In the genomic region with DNA sequence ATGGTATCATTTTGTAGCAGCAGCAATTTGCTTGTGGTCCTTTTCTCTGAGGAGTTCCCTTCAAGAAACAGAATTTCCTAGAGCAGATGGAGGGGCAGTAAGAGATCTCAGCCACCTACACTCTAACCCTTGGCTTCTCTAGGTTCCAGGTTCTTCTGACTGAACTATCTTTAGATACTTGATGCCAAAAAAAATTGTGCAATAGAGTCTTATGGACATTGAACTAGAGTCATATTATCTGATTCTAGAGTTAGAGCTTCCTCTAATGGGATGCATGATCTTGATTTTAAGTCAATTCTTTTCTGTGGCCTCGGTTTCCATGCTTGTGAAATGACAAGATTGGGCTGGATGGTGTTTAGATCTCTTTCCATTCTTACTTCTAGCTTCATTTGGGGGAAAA, we compare ENCODE assay signal across 29 cellular contexts.
"Had no signal": no experiment of that assay in that cellular context is flagged by ENCODE, and none has a peak within 500 bp of the region (broad histone marks: within the 10 kb centered on the region; RNA-seq: fewer than 3 reads in every experiment).

No MANE protein-coding gene starts in this region.

- H3K36me3 ChIP-seq: neural progenitor cell, ovary, spleen, suprapubic skin, tibial artery, upper lobe of right lung, uterus had no signal

- H3K4me1 ChIP-seq: parathyroid adenoma, psoas muscle, spleen, suprapubic skin, tibial artery, upper lobe of right lung, uterus had no signal

- H3K27me3 ChIP-seq: neural progenitor cell, ovary, testis, tibial artery, upper lobe of right lung, uterus had no signal

- H3K4me2 ChIP-seq: neural progenitor cell, smooth muscle cell had no signal

- H3K9me3 ChIP-seq: ovary, psoas muscle, spleen, suprapubic skin, testis, tibial artery, upper lobe of right lung, uterus had no signal

- H3K27ac ChIP-seq: neural progenitor cell, ovary, parathyroid adenoma, psoas muscle, skin epidermis, spleen, suprapubic skin, testis, tibial artery, upper lobe of right lung, uterus had no signal

- DNase-seq: naive thymus-derived CD4-positive, alpha-beta T cell; natural killer cell; occipital lobe; posterior cingulate gyrus; psoas muscle; right cardiac atrium; spleen; stimulated activated CD4-positive, alpha-beta T cell treated with anti-CD3 and anti-CD28 coated beads, Interleukin-12 subunit alpha, Interleukin-12 subunit beta, amount 100 ng/mL, for 4 hours; stimulated activated CD4-positive, alpha-beta T cell treated with anti-CD3 and anti-CD28 coated beads, Interleukin-1b, Interleukin-23, amount 100 ng/mL, for 48 hours; stimulated activated CD4-positive, alpha-beta T cell treated with anti-CD3 and anti-CD28 coated beads, Interleukin-4, amount 100 ng/mL, for 1 hour; stimulated activated CD4-positive, alpha-beta T cell treated with anti-CD3 and anti-CD28 coated beads, Interleukin-4, amount 100 ng/mL, for 4 hours; stimulated activated CD8-positive, alpha-beta memory T cell treated with anti-CD3 and anti-CD28 coated beads, Interleukin-4, amount 100 ng/mL, for 48 hours; stimulated activated naive CD4-positive, alpha-beta T cell; stimulated activated naive CD8-positive, alpha-beta T cell treated with anti-CD3 and anti-CD28 coated beads, Interleukin-15, amount 100 ng/mL, for 72 hours; stimulated activated naive CD8-positive, alpha-beta T cell treated with anti-CD3 and anti-CD28 coated beads, Interleukin-15, Interleukin-2, amounts not matched to agents 100 U/mL and 50 U/mL, for 24 hours; substantia nigra; tibial artery; trophoblast cell; upper lobe of right lung; uterus had no signal

- ATAC-seq: naive thymus-derived CD4-positive, alpha-beta T cell; natural killer cell; psoas muscle; sciatic nerve; stimulated activated memory B cell treated with anti-CD40 and anti-IgM and Interleukin-4, amounts not matched to agents 10 μg/mL and 1 μg/mL and 100 μg/mL, for 72 hours; stimulated activated naive CD8-positive, alpha-beta T cell treated with anti-CD3 and anti-CD28 coated beads, Interleukin-15, amount 100 ng/mL, for 72 hours; stimulated activated naive CD8-positive, alpha-beta T cell treated with anti-CD3 and anti-CD28 coated beads, Interleukin-15, Interleukin-2, amounts not matched to agents 100 U/mL and 50 U/mL, for 24 hours; upper lobe of right lung had no signal

- H3K9ac ChIP-seq: neural progenitor cell, parathyroid adenoma had no signal

- H3K79me2 ChIP-seq: parathyroid adenoma had no signal

- H2AFZ ChIP-seq: neural progenitor cell, parathyroid adenoma had no signal

- H3K4me3 ChIP-seq: neural progenitor cell, ovary, psoas muscle, skin epidermis, smooth muscle cell, spleen, suprapubic skin, testis, tibial artery, upper lobe of right lung, uterus had no signal
